ENCODE assay signal across 1 cellular context in genomic region chr12:11649413-11650278, GRCh38.
A peak's percentile ranks its signal among the peaks of the same experiment; 100 is the strongest.
TF ChIP-seq lines count a peak whose summit lies in the region.

Gene ETV6 (plus strand): TSS chr12:11649674. CDS start chr12:11650128, 454 bp downstream.

TF ChIP-seq in K562, 482 proteins besides CTCF, POLR2A, EP300 and RAD21 (continued from another document):
- no peak for TF ChIP-seq SMARCA5 (IDR thresholded peaks at IDR 0.05)
- no peak for TF ChIP-seq CSDE1 (IDR thresholded peaks at IDR 0.05)
- peak; percentile 57 for TF ChIP-seq GABPA (tag; conservative IDR thresholded peaks at IDR 0.05; ENCODE audit: low read depth)
- peak; percentile 28; the same call in 1 of the 2 replicates for TF ChIP-seq PHF8 (IDR thresholded peaks at IDR 0.05; ENCODE audit: borderline replicate concordance, low read length)
- TF ChIP-seq CREM (IDR thresholded peaks at IDR 0.05; ENCODE audit: low read depth) = 0 out of 2 replicates have a peak, but pooled peaks have one; percentile 6
- TF ChIP-seq POLR2H (tag; IDR thresholded peaks at IDR 0.05; ENCODE audit: low read depth) = 0 out of 2 replicates have a peak, but pooled peaks have one; percentile 6
- no peak for TF ChIP-seq ZNF764 (CRISPR knock-in tag; IDR thresholded peaks at IDR 0.05; ENCODE audit: low read depth)
- peak; percentile 25 for TF ChIP-seq CCNT2 (IDR thresholded peaks at IDR 0.05; ENCODE audit: borderline replicate concordance, extremely low read depth, insufficient read length, low read depth, low read length)
- peak; percentile 25; the same call in 1 of the 2 replicates for TF ChIP-seq ZBTB7A (IDR thresholded peaks at IDR 0.05; ENCODE audit: borderline replicate concordance, control insufficient read depth, low read depth, low read length)
- 0 out of 6 replicates have a peak, but pooled peaks of 1 of the 3 experiments have one; percentile 5 for TF ChIP-seq ZBTB11 (CRISPR knock-in tag; IDR thresholded peaks at IDR 0.05)
- peak; percentile 60 for TF ChIP-seq TBP (optimal IDR thresholded peaks at IDR 0.05; ENCODE audit: low read depth, low read length)
- peak; percentile 55; the same call in 1 of the 2 replicates for TF ChIP-seq POLR2G (IDR thresholded peaks at IDR 0.05; ENCODE audit: low read depth, low read length)
- TF ChIP-seq SMARCA4 (IDR thresholded peaks at IDR 0.05) = no peak
- no peak for TF ChIP-seq SMARCB1 (IDR thresholded peaks at IDR 0.05; ENCODE audit: insufficient read length, low read depth)
